28 cellular contexts compared by ENCODE assay signal in genomic region chr4:109972786-109973528, GRCh38.
DNase-seq lines count a peak whose midpoint lies in the region; ATAC-seq and TF ChIP-seq lines count a peak whose summit lies in the region.
"Had no signal": no experiment of that assay in that cellular context is flagged by ENCODE, and none has a peak within 500 bp of the region (broad histone marks: within the 10 kb centered on the region; RNA-seq: fewer than 3 reads in every experiment).

No MANE protein-coding gene starts in this region.

- 0 out of 2 replicates have a peak overlapping the region, but pooled peaks have one; percentile 39 for H3K27ac ChIP-seq in GM23338 (ENCODE audit: low read depth)
- H3K27ac ChIP-seq: parathyroid adenoma, upper lobe of right lung had no signal

- no peaks in the 10 kb centered on the region for H3K9me3 Mint-ChIP-seq in GM23338
- H3K9me3 Mint-ChIP-seq in endothelial cell (ENCODE audit: unreplicated experiment): no peaks in the 10 kb centered on the region
- H3K9me3 Mint-ChIP-seq in nephron progenitor cell: no peaks in the 10 kb centered on the region
- H3K9me3 Mint-ChIP-seq in activated CD4-positive, alpha-beta T cell treated with anti-CD3 and anti-CD28 coated beads, Interleukin-2, amount 10 ng/mL, durations not matched to agents 24 days and 14 days: no peaks in the 10 kb centered on the region
- H3K9me3 Mint-ChIP-seq: activated CD4-positive, alpha-beta memory T cell treated with anti-CD3 and anti-CD28 coated beads for 36 hours; activated T-helper 17 cell treated with anti-CD3 and anti-CD28 coated beads, Interleukin-2, amount 50 U/mL, for 72 hours; IgD-negative memory B cell; natural killer cell; stimulated activated effector memory CD8-positive, alpha-beta T cell treated with anti-CD3 and anti-CD28 coated beads, Interleukin-12 subunit alpha, Interleukin-12 subunit beta, amount 100 ng/mL, for 72 hours had no signal

- peaks cover 17% of the 10 kb centered on the region for H3K4me1 ChIP-seq in GM23338 (ENCODE audit: insufficient read depth)
- H3K4me1 ChIP-seq: parathyroid adenoma, upper lobe of right lung had no signal

- peak overlapping the region; percentile 67 for H3K4me2 ChIP-seq in GM23338

- H3F3A ChIP-seq in GM23338 (replicated peaks; ENCODE audit: low read depth): no peaks in the 10 kb centered on the region

- H3K27me3 Mint-ChIP-seq in GM23338 (ENCODE audit: insufficient read depth, low read depth, poor library complexity) (no peaks in the 10 kb centered on the region), endothelial cell (ENCODE audit: unreplicated experiment) (peaks cover 6% of the 10 kb centered on the region), nephron progenitor cell (ENCODE audit: low read depth, poor library complexity) (peaks cover 4% of the 10 kb centered on the region)
- H3K27me3 Mint-ChIP-seq in activated CD4-positive, alpha-beta T cell treated with anti-CD3 and anti-CD28 coated beads, Interleukin-2, amount 10 ng/mL, durations not matched to agents 24 days and 14 days: peaks cover 24% of the 10 kb centered on the region

- H3K27me3 ChIP-seq in GM23338 (ENCODE audit: insufficient read depth): no peaks in the 10 kb centered on the region
- H3K27me3 ChIP-seq: upper lobe of right lung had no signal

- H3K36me3 Mint-ChIP-seq in GM23338 (ENCODE audit: low read depth): no peaks in the 10 kb centered on the region
- H3K36me3 Mint-ChIP-seq in endothelial cell (ENCODE audit: low read depth, unreplicated experiment): no peaks in the 10 kb centered on the region
- no peaks in the 10 kb centered on the region for H3K36me3 Mint-ChIP-seq in nephron progenitor cell (ENCODE audit: low read depth)
- H3K36me3 Mint-ChIP-seq in activated CD4-positive, alpha-beta T cell treated with anti-CD3 and anti-CD28 coated beads, Interleukin-2, amount 10 ng/mL, durations not matched to agents 24 days and 14 days (ENCODE audit: low read depth): no peaks in the 10 kb centered on the region
- H3K36me3 Mint-ChIP-seq: activated CD4-positive, alpha-beta memory T cell treated with anti-CD3 and anti-CD28 coated beads for 36 hours; IgD-negative memory B cell; natural killer cell; stimulated activated effector memory CD8-positive, alpha-beta T cell treated with anti-CD3 and anti-CD28 coated beads, Interleukin-12 subunit alpha, Interleukin-12 subunit beta, amount 100 ng/mL, for 72 hours had no signal

- peak overlapping the region; percentile 49 for H3K4me3 Mint-ChIP-seq in GM23338
- peak overlapping the region; percentile 5 for H3K4me3 Mint-ChIP-seq in endothelial cell (ENCODE audit: unreplicated experiment)
- H3K4me3 Mint-ChIP-seq in nephron progenitor cell: no peak overlapping the region
- no peak overlapping the region for H3K4me3 Mint-ChIP-seq in activated CD4-positive, alpha-beta T cell treated with anti-CD3 and anti-CD28 coated beads, Interleukin-2, amount 10 ng/mL, durations not matched to agents 24 days and 14 days
- H3K4me3 Mint-ChIP-seq: activated CD4-positive, alpha-beta memory T cell treated with anti-CD3 and anti-CD28 coated beads for 36 hours; activated T-helper 17 cell treated with anti-CD3 and anti-CD28 coated beads, Interleukin-2, amount 50 U/mL, for 72 hours; IgD-negative memory B cell; natural killer cell; stimulated activated effector memory CD8-positive, alpha-beta T cell treated with anti-CD3 and anti-CD28 coated beads, Interleukin-12 subunit alpha, Interleukin-12 subunit beta, amount 100 ng/mL, for 72 hours had no signal

- peak; percentile 85 for ATAC-seq in GM23338
- ATAC-seq: activated CD4-positive, CD25-positive, alpha-beta regulatory T cell treated with anti-CD3 and anti-CD28 coated beads, Interleukin-2, amount 50 U/mL, for 24 hours; activated T-helper 17 cell treated with anti-CD3 and anti-CD28 coated beads, Interleukin-2, amount 50 U/mL, for 72 hours; right cardiac atrium; stimulated activated effector memory CD8-positive, alpha-beta T cell treated with anti-CD3 and anti-CD28 coated beads, Interleukin-12 subunit alpha, Interleukin-12 subunit beta, amount 100 ng/mL, for 72 hours; upper lobe of right lung had no signal

- peak overlapping the region; percentile 26; the same call in 1 of the 2 replicates for H3K4me3 ChIP-seq in GM23338
- H3K4me3 ChIP-seq: upper lobe of right lung had no signal

- H3K9me2 ChIP-seq in GM23338 (ENCODE audit: insufficient read depth): no peaks in the 10 kb centered on the region

- H3K79me2 ChIP-seq in GM23338 (replicated peaks; ENCODE audit: insufficient read depth): no peaks in the 10 kb centered on the region
- H3K79me2 ChIP-seq: parathyroid adenoma had no signal

- DNase-seq in GM23338 (ENCODE audit: low spot score) (peak; percentile 50), NCI-H82 treated with DMSO at 0.1 percent for 48 hours (lab: John Stamatoyannopoulos, UW; ENCODE audit: unreplicated experiment) (peak; percentile 35), endothelial cell (ENCODE audit: low spot score) (no peak), myocyte (ENCODE audit: low read depth) (peak; percentile 54), NCI-H1436 treated with DMSO at 0.1 percent for 48 hours (lab: John Stamatoyannopoulos, UW) (no peak), nephron progenitor cell (no peak), cortex of kidney (lab: John Stamatoyannopoulos, UW) (no peak)
- DNase-seq in activated CD4-positive, alpha-beta T cell treated with anti-CD3 and anti-CD28 coated beads, Interleukin-2, amount 10 ng/mL, durations not matched to agents 24 days and 14 days: no peak
- DNase-seq: activated CD4-positive, alpha-beta memory T cell treated with anti-CD3 and anti-CD28 coated beads for 36 hours; activated CD8-positive, alpha-beta memory T cell treated with anti-CD3 and anti-CD28 coated beads, Interleukin-2, amount 50 U/mL, for 48 hours; activated naive CD4-positive, alpha-beta T cell treated with anti-CD3 and anti-CD28 coated beads, Interleukin-2, amount 50 U/mL, for 16 hours; amniotic stem cell; DMS79 treated with DMSO at 0.1 percent for 48 hours; effector CD4-positive, alpha-beta T cell; GF-D8; natural killer cell; NCI-H1105 treated with DMSO at 0.1 percent for 48 hours; NCI-H2029 treated with DMSO at 0.1 percent for 48 hours; NCI-H526 treated with DMSO at 0.1 percent for 48 hours; right cardiac atrium; stimulated activated CD4-positive, alpha-beta T cell treated with anti-CD3 and anti-CD28 coated beads, Interleukin-12 subunit alpha, Interleukin-12 subunit beta, amount 100 ng/mL, for 4 hours; stimulated activated CD4-positive, alpha-beta T cell treated with anti-CD3 and anti-CD28 coated beads, Interleukin-4, amount 100 ng/mL, for 24 hours; upper lobe of right lung had no signal

- TF ChIP-seq CTCF in GM23338 (conservative IDR thresholded peaks at IDR 0.05; ENCODE audit: low read depth in 2 of 2): no peak
- TF ChIP-seq CTCF in endothelial cell (IDR thresholded peaks at IDR 0.05; ENCODE audit: unreplicated experiment): no peak
- no peak for TF ChIP-seq CTCF in nephron progenitor cell (IDR thresholded peaks at IDR 0.05)

- no peaks in the 10 kb centered on the region for H3K36me3 ChIP-seq in GM23338 (ENCODE audit: insufficient read depth)
- H3K36me3 ChIP-seq: upper lobe of right lung had no signal

- H3K4me1 Mint-ChIP-seq in GM23338 (peaks cover 32% of the 10 kb centered on the region), endothelial cell (ENCODE audit: unreplicated experiment) (peaks cover 41% of the 10 kb centered on the region), nephron progenitor cell (peaks cover 5% of the 10 kb centered on the region)
- H3K4me1 Mint-ChIP-seq in activated CD4-positive, alpha-beta T cell treated with anti-CD3 and anti-CD28 coated beads, Interleukin-2, amount 10 ng/mL, durations not matched to agents 24 days and 14 days: peaks cover 7% of the 10 kb centered on the region
- H3K4me1 Mint-ChIP-seq: activated T-helper 17 cell treated with anti-CD3 and anti-CD28 coated beads, Interleukin-2, amount 50 U/mL, for 72 hours had no signal

- peak overlapping the region; percentile 52; the same call in 1 of the 2 replicates for H2AFZ ChIP-seq in GM23338
- H2AFZ ChIP-seq: parathyroid adenoma had no signal

- no peaks in the 10 kb centered on the region for H4K20me1 ChIP-seq in GM23338 (replicated peaks; ENCODE audit: insufficient read depth)

- intact Hi-C loops in activated CD4-positive, alpha-beta T cell treated with anti-CD3 and anti-CD28 coated beads, Interleukin-2, amount 10 ng/mL, durations not matched to agents 24 days and 14 days (cut with micrococcal nuclease): no loop called here

- H3K27ac Mint-ChIP-seq in GM23338 (no peak overlapping the region), endothelial cell (ENCODE audit: unreplicated experiment) (peak overlapping the region; percentile 77), nephron progenitor cell (no peak overlapping the region)
- H3K27ac Mint-ChIP-seq in activated CD4-positive, alpha-beta T cell treated with anti-CD3 and anti-CD28 coated beads, Interleukin-2, amount 10 ng/mL, durations not matched to agents 24 days and 14 days: no peak overlapping the region
- H3K27ac Mint-ChIP-seq: activated CD4-positive, alpha-beta memory T cell treated with anti-CD3 and anti-CD28 coated beads for 36 hours; activated T-helper 17 cell treated with anti-CD3 and anti-CD28 coated beads, Interleukin-2, amount 50 U/mL, for 72 hours; IgD-negative memory B cell; stimulated activated effector memory CD8-positive, alpha-beta T cell treated with anti-CD3 and anti-CD28 coated beads, Interleukin-12 subunit alpha, Interleukin-12 subunit beta, amount 100 ng/mL, for 72 hours had no signal

TF ChIP-seq in GM23338, 12 proteins besides CTCF, POLR2A, EP300 and RAD21 (continues in another document):
- no peak for TF ChIP-seq POLR2AphosphoS5 (IDR thresholded peaks at IDR 0.05; ENCODE audit: low read depth)

Comparison
In these comparisons a context has a peak if more than half of its experiments do, and no peak if none do; other contexts are left out.
1. DNase-seq: peak in GM23338 (single experiment), NCI-H82 treated with DMSO at 0.1 percent for 48 hours (single experiment) and myocyte (single experiment); none in endothelial cell (single experiment), NCI-H1436 treated with DMSO at 0.1 percent for 48 hours (single experiment), nephron progenitor cell (single experiment), cortex of kidney (single experiment) and activated CD4-positive, alpha-beta T cell treated with anti-CD3 and anti-CD28 coated beads, Interleukin-2, amount 10 ng/mL, durations not matched to agents 24 days and 14 days (single experiment).
2. H3K4me3 Mint-ChIP-seq: peak in GM23338 (single experiment) and endothelial cell (single experiment); none in nephron progenitor cell (single experiment) and activated CD4-positive, alpha-beta T cell treated with anti-CD3 and anti-CD28 coated beads, Interleukin-2, amount 10 ng/mL, durations not matched to agents 24 days and 14 days (single experiment).